In genomic region chrX:48958635-48959094, GRCh38 we compare ENCODE assay signal across 8 cellular contexts. TPM values are rescaled to one million over a fixed set of nuclear protein-coding genes. Genes with fewer than 3 reads are reported as not detected.
DNase-seq lines count a peak whose midpoint lies in the region; ATAC-seq and TF ChIP-seq lines count a peak whose summit lies in the region.

No MANE protein-coding gene starts in this region.

- 0 to 1% methylated on average over 13 to 20 of the region's 21 CpGs for WGBS in body of pancreas, 2 donors
- WGBS in spleen, 5 donors = 0 to 50% (median 2%) methylated on average over 11 to 21 of the region's 21 CpGs

- TF ChIP-seq CTCF in OCI-LY3 (IDR thresholded peaks at IDR 0.05; ENCODE audit: low read depth, low read length) = no peak
- TF ChIP-seq CTCF in body of pancreas (IDR thresholded peaks at IDR 0.05) = no peak
- TF ChIP-seq CTCF in spleen (IDR thresholded peaks at IDR 0.05 in 8 of 11, conservative IDR thresholded peaks at IDR 0.05 in 3 of 11) = no peak

- ATAC-seq in body of pancreas = peak; percentile 13

- H2AFZ ChIP-seq in OCI-LY3 (ENCODE audit: low read depth, low read length) = no peak overlapping the region

- H3K4me3 ChIP-seq in OCI-LY3 (ENCODE audit: low read length) (peak overlapping the region; percentile 96), body of pancreas (no peak overlapping the region), spleen (peak overlapping the region; percentile 10 to 82 (median 58))

- H3K27me3 ChIP-seq in OCI-LY3 (ENCODE audit: low read depth, low read length) (no peaks in the 10 kb centered on the region), body of pancreas (no peaks in the 10 kb centered on the region), spleen (replicated peaks in 1 of 7) (no peaks in the 10 kb centered on the region)

- H3K4me1 ChIP-seq in OCI-LY3 (ENCODE audit: low read length) (peaks cover 34% of the 10 kb centered on the region), body of pancreas (peaks cover 39% of the 10 kb centered on the region), spleen (peaks cover 8 to 72% (median 44%) of the 10 kb centered on the region in 6 donors)

- H4K20me1 ChIP-seq in OCI-LY3 (ENCODE audit: insufficient read depth, low read length) = peaks cover 11% of the 10 kb centered on the region; the same call in 1 of the 2 replicates

- peak overlapping the region; percentile 67 for H3K9ac ChIP-seq in OCI-LY3 (ENCODE audit: low read length)

- H3K4me2 ChIP-seq in OCI-LY3 (ENCODE audit: low read length) = peak overlapping the region; percentile 90

- H3K36me3 ChIP-seq in OCI-LY3 (replicated peaks; ENCODE audit: low read depth, low read length) = peaks cover 10% of the 10 kb centered on the region
- no peaks in the 10 kb centered on the region for H3K36me3 ChIP-seq in body of pancreas (replicated peaks in 1 of 2; ENCODE audit: insufficient read depth in 1 of 2, low read depth in 2 of 2)
- peaks cover 0 to 27% (median 2%) of the 10 kb centered on the region in 6 donors for H3K36me3 ChIP-seq in spleen

- intact Hi-C loops in body of pancreas (cut with DNase I) (no loop called here), spleen (cut with DNase I; ENCODE audit: low total_unique reads) (no loop called here)

- H3K9me3 ChIP-seq in OCI-LY3 (ENCODE audit: insufficient read depth, low read length) = no peaks in the 10 kb centered on the region
- no peaks in the 10 kb centered on the region for H3K9me3 ChIP-seq in body of pancreas
- no peaks in the 10 kb centered on the region for H3K9me3 ChIP-seq in spleen

- TF ChIP-seq POLR2A in body of pancreas (IDR thresholded peaks at IDR 0.05) (no peak), spleen (IDR thresholded peaks at IDR 0.05) (no peak)

- H3K27ac ChIP-seq in OCI-LY3 (ENCODE audit: low read length) (peak overlapping the region; percentile 61), body of pancreas (peak overlapping the region; percentile 67 to 99 (median 86)), spleen (peak overlapping the region; percentile 70 to 98 (median 96))

- peaks cover 42% of the 10 kb centered on the region for H3K79me2 ChIP-seq in OCI-LY3 (ENCODE audit: low read length)

- peak; percentile 51 for DNase-seq in NCI-H1092 treated with DMSO at 0.1 percent for 48 hours (lab: John Stamatoyannopoulos, UW)
- DNase-seq in NCI-H1092 (lab: John Stamatoyannopoulos, UW) = no peak
- DNase-seq in body of pancreas = peak; percentile 47 to 55 (median 51)
- peak; percentile 64 for DNase-seq in iris pigment epithelial cell (ENCODE audit: low read depth)
- DNase-seq in spleen = peak; percentile 83
- DNase-seq in DMS153 treated with DMSO at 0.1 percent for 48 hours (lab: John Stamatoyannopoulos, UW; ENCODE audit: unreplicated experiment) = no peak
- DNase-seq in activated effector memory CD4-positive, alpha-beta T cell treated with Interleukin-2 at 50 U/mL for 16 hours = no peak

RNA-seq across cellular contexts. Expression of gene OTUD5, which starts 1.3 kb away (rescaled TPM):
- total RNA-seq in body of pancreas (10 to 100 TPM; 23.6 to 40.2 TPM), spleen (10 to 100 TPM; 47.2 to 65.8 (median 58.5) TPM)
- polyA plus RNA-seq in spleen = 10 to 100 TPM; 29.6 to 53.2 (median 46.6) TPM

RNA-seq across cellular contexts. Expression of gene KCND1, which starts 13.0 kb away (rescaled TPM):
- total RNA-seq in body of pancreas (1 to 10 TPM in 1 of 2 donors, under 1 TPM in 1; 0.52 to 1.3 TPM), spleen (1 to 10 TPM; 1.5 to 3.7 (median 2.2) TPM)
- polyA plus RNA-seq in spleen = 1 to 10 TPM; 1.5 to 2.3 (median 2.0) TPM

RNA-seq across cellular contexts. Expression of gene PIM2, which starts 39.8 kb away (rescaled TPM):
- total RNA-seq in body of pancreas (1 to 10 TPM; 2.3 to 7.9 TPM), spleen (100 to 1,000 TPM in 6 of 7 donors, 10 to 100 TPM in 1; 89.1 to 220 (median 159) TPM)
- polyA plus RNA-seq in spleen = 10 to 100 TPM; 54.2 to 86.6 (median 62.4) TPM

RNA-seq across cellular contexts. Expression of gene GRIPAP1, which starts 43.4 kb away (rescaled TPM):
- total RNA-seq in body of pancreas (10 to 100 TPM; 22.8 to 42.5 TPM), spleen (10 to 100 TPM; 48.0 to 93.6 (median 72.6) TPM)
- 10 to 100 TPM; 20.0 to 42.2 (median 34.8) TPM for polyA plus RNA-seq in spleen

RNA-seq across cellular contexts. Expression of gene SLC35A2, which starts 47.2 kb away (rescaled TPM):
- total RNA-seq in body of pancreas = 10 to 100 TPM; 12.5 to 20.1 TPM
- total RNA-seq in spleen = 10 to 100 TPM; 15.0 to 20.8 (median 17.4) TPM
- polyA plus RNA-seq in spleen = 1 to 10 TPM; 6.2 to 8.7 (median 8.3) TPM

Comparison
In these comparisons a context has a peak if more than half of its experiments do, and no peak if none do; other contexts are left out.
1. DNase-seq: peak in NCI-H1092 treated with DMSO at 0.1 percent for 48 hours (single experiment), body of pancreas (4 of 4), iris pigment epithelial cell (single experiment) and spleen (single experiment); none in NCI-H1092 (single experiment), DMS153 treated with DMSO at 0.1 percent for 48 hours (single experiment) and activated effector memory CD4-positive, alpha-beta T cell treated with Interleukin-2 at 50 U/mL for 16 hours (single experiment).
2. H3K4me3 ChIP-seq: peak in OCI-LY3 (single experiment) and spleen (8 of 8); none in body of pancreas (0 of 2).
3. RNA of gene PIM2, which starts 39.8 kb away (total RNA-seq): 89.1 to 220 TPM in spleen; 2.3 to 7.9 TPM in body of pancreas; every median in the first group is over 10 times any median in the second.
4. Peak in every context shown above with its lines, with median percentiles within 50 percentile points of each other: H3K27ac ChIP-seq.